Comparison of ENCODE assay signal across 8 cellular contexts in the genomic region with DNA sequence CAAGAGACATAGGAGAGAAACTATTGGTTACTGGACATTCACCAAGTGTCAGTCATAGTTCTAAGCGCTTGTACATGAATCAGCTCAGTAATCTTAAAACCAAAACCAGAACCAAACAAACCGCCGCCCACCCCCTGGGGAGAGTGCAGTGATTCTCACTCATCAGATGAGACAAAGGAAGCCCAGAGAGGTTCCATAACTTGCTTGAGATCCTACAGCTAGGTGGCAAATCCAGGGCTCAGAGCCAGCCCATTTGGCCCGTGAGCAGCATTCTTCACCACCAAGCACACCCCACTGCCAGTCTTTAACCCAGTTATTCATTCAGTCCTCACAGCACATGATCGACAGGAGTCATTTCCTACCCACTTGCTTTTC. TPM values are rescaled to one million over a fixed set of nuclear protein-coding genes. Genes with fewer than 3 reads are reported as not detected.
DNase-seq lines count a peak whose midpoint lies in the region; ATAC-seq and TF ChIP-seq lines count a peak whose summit lies in the region.

No MANE protein-coding gene starts in this region.

- H3K27me3 Mint-ChIP-seq in Caco-2 (ENCODE audit: insufficient read depth, unreplicated experiment) (no peaks in the 10 kb centered on the region), MCF 10A (ENCODE audit: insufficient read depth, unreplicated experiment) (no peaks in the 10 kb centered on the region)
- peaks cover 4% of the 10 kb centered on the region for H3K27me3 Mint-ChIP-seq in T-helper 2 cell treated with Interferon-gamma antibody and Interleukin-4, amounts not matched to agents 5 μg/mL and 100 μg/mL, for 36 hours (ENCODE audit: low read depth)

- H3K4me1 Mint-ChIP-seq in Caco-2 (ENCODE audit: low read depth, unreplicated experiment) (no peaks in the 10 kb centered on the region), MCF 10A (ENCODE audit: insufficient read depth, unreplicated experiment) (peaks cover 28% of the 10 kb centered on the region)
- H3K4me1 Mint-ChIP-seq in T-helper 2 cell treated with Interferon-gamma antibody and Interleukin-4, amounts not matched to agents 5 μg/mL and 100 μg/mL, for 36 hours (ENCODE audit: low read depth): peaks cover 19% of the 10 kb centered on the region

- no peak for TF ChIP-seq POLR2A in right lobe of liver (IDR thresholded peaks at IDR 0.05)

- no peaks in the 10 kb centered on the region for H3K9me3 ChIP-seq in Caco-2
- no peaks in the 10 kb centered on the region for H3K9me3 ChIP-seq in right lobe of liver

- no peaks in the 10 kb centered on the region for H3K9me3 Mint-ChIP-seq in Caco-2 (ENCODE audit: unreplicated experiment)
- H3K9me3 Mint-ChIP-seq in T-helper 2 cell treated with Interferon-gamma antibody and Interleukin-4, amounts not matched to agents 5 μg/mL and 100 μg/mL, for 36 hours: no peaks in the 10 kb centered on the region
- no peaks in the 10 kb centered on the region for H3K9me3 Mint-ChIP-seq in MCF 10A (ENCODE audit: unreplicated experiment)

- CTCF ChIA-PET in Caco-2 (lab: Charles Lee) (interaction anchor here (0.6 to 1.9 kb wide), 11 partner anchors 8 to 96 kb away, joined by 3 to 20 read pairs (median 4); partner anchors contain the start of gene RGS9), MCF 10A (lab: Yijun Ruan, JAX) (interaction anchor here (0.6 to 4.5 kb wide), 21 partner anchors 12 to 139 kb away, joined by 3 to 33 read pairs (median 4); no protein-coding TSS in a partner anchor)

- intact Hi-C loops in Caco-2 (cut with micrococcal nuclease; ENCODE audit: unreplicated experiment): loop anchor here (2.0 to 5.0 kb wide), 3 partner anchors 35 to 123 kb away; no protein-coding TSS in a partner anchor
- intact Hi-C loops in MCF 10A (cut with micrococcal nuclease): loop anchor here (1.0 to 2.0 kb wide), 5 partner anchors 37 to 134 kb away; partner anchors contain the start of genes GNA13 and RGS9
- intact Hi-C loops in right lobe of liver (cut with DNase I): loop anchor here in 1 of 2 donors (5.0 kb wide), 1 partner anchor 38 kb away; no protein-coding TSS in a partner anchor

- POLR2A ChIA-PET in Caco-2 (lab: Charles Lee) (interaction anchor here (0.8 kb wide), 1 partner anchor 125 kb away, joined by 4 read pairs; no protein-coding TSS in a partner anchor), MCF 10A (lab: Yijun Ruan, JAX) (interaction anchor here (1.0 to 12.4 kb wide), 14 partner anchors 10 to 137 kb away, joined by 3 to 256 read pairs (median 6); partner anchors contain the start of gene GNA13)

- ATAC-seq in GM19452 (IDR thresholded peaks at IDR 0.05; ENCODE audit: unreplicated experiment) (peak; percentile 79), HG03460 (IDR thresholded peaks at IDR 0.05; ENCODE audit: unreplicated experiment) (peak; percentile 74), right lobe of liver (peak; percentile 2 to 47 (median 20))

- no peak overlapping the region for H3K27ac Mint-ChIP-seq in Caco-2 (ENCODE audit: unreplicated experiment)
- peak overlapping the region; percentile 93 for H3K27ac Mint-ChIP-seq in T-helper 2 cell treated with Interferon-gamma antibody and Interleukin-4, amounts not matched to agents 5 μg/mL and 100 μg/mL, for 36 hours
- H3K27ac Mint-ChIP-seq in MCF 10A (ENCODE audit: low read depth, unreplicated experiment): peak overlapping the region; percentile 68

- H3K4me3 Mint-ChIP-seq in Caco-2 (ENCODE audit: unreplicated experiment) (peak overlapping the region; percentile 75), MCF 10A (ENCODE audit: unreplicated experiment) (peak overlapping the region; percentile 66)
- H3K4me3 Mint-ChIP-seq in T-helper 2 cell treated with Interferon-gamma antibody and Interleukin-4, amounts not matched to agents 5 μg/mL and 100 μg/mL, for 36 hours: peak overlapping the region; percentile 92

- TF ChIP-seq CTCF in Caco-2 (IDR thresholded peaks at IDR 0.05; ENCODE audit: insufficient read depth in 1 of 2, low read depth in 1 of 2, low read length in 1 of 2, severe bottlenecking in 1 of 2, unreplicated experiment in 1 of 2): no peak
- TF ChIP-seq CTCF in MCF 10A (IDR thresholded peaks at IDR 0.05; ENCODE audit: unreplicated experiment): no peak
- no peak for TF ChIP-seq CTCF in right lobe of liver (IDR thresholded peaks at IDR 0.05)

- H3K27me3 ChIP-seq in Caco-2 (replicated peaks; ENCODE audit: control insufficient read depth, insufficient read depth, low read length) (no peaks in the 10 kb centered on the region), right lobe of liver (no peaks in the 10 kb centered on the region)

- H3K4me3 ChIP-seq in Caco-2 (ENCODE audit: low read depth, low read length): peak overlapping the region; percentile 54
- peak overlapping the region; percentile 43 to 53 (median 53) for H3K4me3 ChIP-seq in right lobe of liver

- H3K36me3 ChIP-seq in Caco-2 (ENCODE audit: control insufficient read depth, insufficient read depth, low read length): no peaks in the 10 kb centered on the region
- H3K36me3 ChIP-seq in right lobe of liver: no peaks in the 10 kb centered on the region

- no peaks in the 10 kb centered on the region for H3K36me3 Mint-ChIP-seq in Caco-2 (ENCODE audit: insufficient read depth, unreplicated experiment)
- no peaks in the 10 kb centered on the region for H3K36me3 Mint-ChIP-seq in T-helper 2 cell treated with Interferon-gamma antibody and Interleukin-4, amounts not matched to agents 5 μg/mL and 100 μg/mL, for 36 hours (ENCODE audit: low read depth)
- H3K36me3 Mint-ChIP-seq in MCF 10A (ENCODE audit: insufficient read depth, unreplicated experiment): no peaks in the 10 kb centered on the region

- BruUV-seq in Caco-2 (replicated peaks; lab: Mats Ljungman, UMichigan): no TSS peak
- no TSS peak for BruUV-seq in MCF 10A (replicated peaks; lab: Mats Ljungman, UMichigan)

- DNase-seq in Caco-2 (peak in 1 of 2 experiments; percentile 28), MCF 10A (ENCODE audit: unreplicated experiment) (peak; percentile 68), right lobe of liver (peak in 1 of 3 donors; percentile 45), NOMO-1 (lab: John Stamatoyannopoulos, UW; ENCODE audit: unreplicated experiment in 2 of 2) (no peak)
- peak; percentile 84 for DNase-seq in T-helper 2 cell treated with Interferon-gamma antibody and Interleukin-4, amounts not matched to agents 5 μg/mL and 100 μg/mL, for 36 hours (ENCODE audit: low spot score)
- peak; percentile 56 for DNase-seq in stimulated activated CD8-positive, alpha-beta memory T cell treated with anti-CD3 and anti-CD28 coated beads, Interleukin-12 subunit alpha, Interleukin-12 subunit beta, amount 100 ng/mL, for 24 hours (ENCODE audit: extremely low read depth)

- H3K4me1 ChIP-seq in Caco-2 (peaks cover 5% of the 10 kb centered on the region; the same call in 1 of the 2 replicates), right lobe of liver (no peaks in the 10 kb centered on the region)

- peak overlapping the region; percentile 5 to 66 (median 38) for H3K27ac ChIP-seq in right lobe of liver

- 26% methylated on average over 5 of the region's 5 CpGs for whole genome bisulfite sequencing in right lobe of liver (ENCODE audit: insufficient coverage, low coverage, low lambda C conversion rate, missing lambda C conversion rate)

RNA-seq across cellular contexts. Expression of gene RGS9, which starts 37.2 kb away (rescaled TPM):
- 5.5 and 6.3 TPM in 2 replicates for total RNA-seq in Caco-2 (2022)
- total RNA-seq in MCF 10A (2022): 0.49 and 0.61 TPM in 2 replicates
- total RNA-seq in right lobe of liver: 10 to 100 TPM in 2 of 6 experiments, 1 to 10 TPM in 4; 1.9 to 12.8 (median 5.7) TPM

RNA-seq across cellular contexts. Expression of gene GNA13, which starts 43.4 kb away (rescaled TPM):
- total RNA-seq in Caco-2 (2022) (38.0 and 39.1 TPM in 2 replicates), MCF 10A (2022) (32.1 and 33.2 TPM in 2 replicates), right lobe of liver (10 to 100 TPM; 10.7 to 70.6 (median 23.4) TPM)

Comparison
In these comparisons a context has a peak if more than half of its experiments do, and no peak if none do; other contexts are left out.
1. DNase-seq: peak in T-helper 2 cell treated with Interferon-gamma antibody and Interleukin-4, amounts not matched to agents 5 μg/mL and 100 μg/mL, for 36 hours (single experiment), MCF 10A (single experiment) and stimulated activated CD8-positive, alpha-beta memory T cell treated with anti-CD3 and anti-CD28 coated beads, Interleukin-12 subunit alpha, Interleukin-12 subunit beta, amount 100 ng/mL, for 24 hours (single experiment); none in NOMO-1 (0 of 2).
2. ATAC-seq: peak in every context shown above with its lines; median percentile 79 in GM19452; 74 in HG03460; 20 in right lobe of liver.
3. Peak in every context shown above with its lines, with median percentiles within 50 percentile points of each other: H3K4me3 Mint-ChIP-seq.